In the genomic region with DNA sequence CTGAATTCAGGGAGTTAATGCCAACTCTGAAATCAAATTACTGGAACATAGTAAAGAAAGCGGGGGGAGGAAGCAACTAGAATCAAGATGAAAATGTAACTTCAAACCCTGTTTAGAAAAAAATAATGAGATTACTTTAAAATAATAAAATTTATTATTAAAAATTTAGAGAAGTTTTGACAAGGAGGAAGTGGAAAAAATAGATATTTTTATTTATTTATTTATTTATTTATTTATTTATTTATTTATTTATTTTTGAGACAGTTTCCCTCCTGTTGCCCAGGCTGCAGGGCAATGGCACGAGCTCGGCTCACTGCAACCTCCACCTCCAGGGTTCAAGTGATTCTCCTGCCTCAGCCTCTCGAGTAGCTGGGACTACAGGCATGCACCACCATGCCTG, we compare ENCODE assay signal across 7 cellular contexts.
DNase-seq lines count a peak whose midpoint lies in the region; ATAC-seq, FAIRE-seq and TF ChIP-seq lines count a peak whose summit lies in the region.
"Not testable (repeated sequence)": the region's sequence is repeated elsewhere in the genome, so short reads cannot be mapped to it uniquely, and the experiment has no call there.

No MANE protein-coding gene starts in this region.

- in situ Hi-C loops in GM12878 (cut with MboI) = not testable (repeated sequence)

- not testable (repeated sequence) for DNase-seq in OCI-LY7 (ENCODE audit: low spot score); activated CD4-positive, alpha-beta T cell treated with anti-CD3 and anti-CD28 coated beads, Interleukin-2, amount 10 ng/mL, durations not matched to agents 24 days and 14 days; GM12878 (ENCODE audit: low read depth, low spot score); lower lobe of right lung

- WGBS in GM12878 (ENCODE audit: insufficient coverage, insufficient replicate concordance, low lambda C conversion rate, missing lambda C conversion rate) = 71% methylated on average over 4 of the region's 4 CpGs

- H3K27me3 Mint-ChIP-seq in activated CD4-positive, alpha-beta T cell treated with anti-CD3 and anti-CD28 coated beads, Interleukin-2, amount 10 ng/mL, durations not matched to agents 24 days and 14 days; activated T-helper 17 cell treated with anti-CD3 and anti-CD28 coated beads, Interleukin-2, amount 50 U/mL, for 72 hours; stimulated activated memory B cell treated with anti-CD40 and anti-IgM and Interleukin-4, amounts not matched to agents 10 μg/mL and 1 μg/mL and 100 μg/mL, for 72 hours: not testable (repeated sequence)

- H4K20me1 ChIP-seq in OCI-LY7 (ENCODE audit: insufficient read depth, low read length); GM12878 (ENCODE audit: control insufficient read depth, insufficient read depth): not testable (repeated sequence)

- peaks cover 10% of the 10 kb centered on the region for H3K9me3 Mint-ChIP-seq in activated CD4-positive, alpha-beta T cell treated with anti-CD3 and anti-CD28 coated beads, Interleukin-2, amount 10 ng/mL, durations not matched to agents 24 days and 14 days
- not testable (repeated sequence) for H3K9me3 Mint-ChIP-seq in activated T-helper 17 cell treated with anti-CD3 and anti-CD28 coated beads, Interleukin-2, amount 50 U/mL, for 72 hours; stimulated activated memory B cell treated with anti-CD40 and anti-IgM and Interleukin-4, amounts not matched to agents 10 μg/mL and 1 μg/mL and 100 μg/mL, for 72 hours

- not testable (repeated sequence) for H3K9me2 ChIP-seq in OCI-LY7 (ENCODE audit: insufficient read depth, low read length)

- SMC1A ChIA-PET in GM12878 (lab: Charles Lee; ENCODE audit: uncharacterized antibody, unreplicated experiment) = interaction anchor here (0.7 to 4.3 kb wide), 3 partner anchors 10 to 27 kb away, joined by 3 to 32 read pairs (median 4); no protein-coding TSS in a partner anchor

- H3K4me1 ChIP-seq in OCI-LY7 (ENCODE audit: insufficient read depth, low read length, poor library complexity, severe bottlenecking) (peaks cover 33% of the 10 kb centered on the region), GM12878 (ENCODE audit: control insufficient read depth, insufficient read depth, low read length) (peaks cover 17% of the 10 kb centered on the region), lower lobe of right lung (peaks cover 15% of the 10 kb centered on the region)

- not testable (repeated sequence) for TF ChIP-seq EP300 in GM12878 (IDR thresholded peaks at IDR 0.05; ENCODE audit: borderline replicate concordance in 1 of 2, control insufficient read depth in 1 of 2, low read depth in 2 of 2, low read length in 2 of 2)

- ATAC-seq in GM21723 (IDR thresholded peaks at IDR 0.05; ENCODE audit: unreplicated experiment) = peak; percentile 1
- not testable (repeated sequence) for ATAC-seq in activated T-helper 17 cell treated with anti-CD3 and anti-CD28 coated beads, Interleukin-2, amount 50 U/mL, for 72 hours (replicated peaks); lower lobe of right lung; stimulated activated memory B cell treated with anti-CD40 and anti-IgM and Interleukin-4, amounts not matched to agents 10 μg/mL and 1 μg/mL and 100 μg/mL, for 72 hours
- peak; percentile 34; the same call in 2 of the 3 replicates for ATAC-seq in GM12878

- peak overlapping the region; percentile 98; the same call in 1 of the 2 replicates for H2AFZ ChIP-seq in OCI-LY7 (ENCODE audit: low read length)
- H2AFZ ChIP-seq in GM12878 (ENCODE audit: control insufficient read depth, low read depth, low read length) = not testable (repeated sequence)

- H3K27ac Mint-ChIP-seq in activated CD4-positive, alpha-beta T cell treated with anti-CD3 and anti-CD28 coated beads, Interleukin-2, amount 10 ng/mL, durations not matched to agents 24 days and 14 days = peak overlapping the region; percentile 88
- H3K27ac Mint-ChIP-seq in activated T-helper 17 cell treated with anti-CD3 and anti-CD28 coated beads, Interleukin-2, amount 50 U/mL, for 72 hours = peak overlapping the region; percentile 69
- H3K27ac Mint-ChIP-seq in stimulated activated memory B cell treated with anti-CD40 and anti-IgM and Interleukin-4, amounts not matched to agents 10 μg/mL and 1 μg/mL and 100 μg/mL, for 72 hours = peak overlapping the region; percentile 82

- H3K4me2 ChIP-seq in OCI-LY7 (ENCODE audit: low read length) = peak overlapping the region; percentile 52; the same call in 1 of the 2 replicates
- not testable (repeated sequence) for H3K4me2 ChIP-seq in GM12878 (ENCODE audit: control insufficient read depth, insufficient read depth)

- not testable (repeated sequence) for TF ChIP-seq RAD21 in GM12878 (IDR thresholded peaks at IDR 0.05; ENCODE audit: insufficient read depth, low read depth, low read length)

- not testable (repeated sequence) for H3K36me3 ChIP-seq in OCI-LY7 (ENCODE audit: insufficient read depth, low read length); GM12878 (ENCODE audit: control insufficient read depth in 2 of 2, insufficient read depth in 2 of 2, low read length in 1 of 2); lower lobe of right lung

- TF ChIP-seq CTCF in OCI-LY7 (conservative IDR thresholded peaks at IDR 0.05; ENCODE audit: low read length); GM12878 (IDR thresholded peaks at IDR 0.05 in 2 of 3, conservative IDR thresholded peaks at IDR 0.05 in 1 of 3; ENCODE audit: control insufficient read depth in 2 of 3, extremely low read depth in 1 of 3, insufficient read depth in 1 of 3, low read depth in 3 of 3, low read length in 3 of 3); lower lobe of right lung (IDR thresholded peaks at IDR 0.05): not testable (repeated sequence)

- not testable (repeated sequence) for H3K27ac ChIP-seq in OCI-LY7 (ENCODE audit: low read depth, low read length, poor library complexity, severe bottlenecking)
- H3K27ac ChIP-seq in GM12878 (ENCODE audit: control insufficient read depth, insufficient read depth) (peak overlapping the region; percentile 47; the same call in 1 of the 2 replicates), lower lobe of right lung (peak overlapping the region; percentile 5)

- not testable (repeated sequence) for H3K27me3 ChIP-seq in GM12878 (replicated peaks in 1 of 2; ENCODE audit: control insufficient read depth in 2 of 2, insufficient read depth in 2 of 2, low read length in 1 of 2); lower lobe of right lung (ENCODE audit: low read depth)

- CTCF ChIA-PET in OCI-LY7 (lab: Charles Lee; ENCODE audit: unreplicated experiment) = not testable (repeated sequence)
- CTCF ChIA-PET in GM12878 (lab: Yijun Ruan, JAX) = interaction anchor here (1.0 kb wide), 1 partner anchor 17 kb away, joined by 4 read pairs; no protein-coding TSS in a partner anchor

- intact Hi-C loops in OCI-LY7 (cut with micrococcal nuclease; ENCODE audit: unreplicated experiment); GM12878 (cut with micrococcal nuclease; ENCODE audit: unreplicated experiment); lower lobe of right lung (cut with DNase I): not testable (repeated sequence)
- intact Hi-C loops in activated CD4-positive, alpha-beta T cell treated with anti-CD3 and anti-CD28 coated beads, Interleukin-2, amount 10 ng/mL, durations not matched to agents 24 days and 14 days (cut with micrococcal nuclease) = loop anchor here (5.0 kb wide), 1 partner anchor 117 kb away; no protein-coding TSS in a partner anchor

- RAD21 ChIA-PET in GM12878 (lab: Charles Lee; ENCODE audit: unreplicated experiment) = interaction anchor here (1.0 to 1.2 kb wide), 2 partner anchors 12 to 56 kb away, joined by 4 read pairs; no protein-coding TSS in a partner anchor

- not testable (repeated sequence) for H3K79me2 ChIP-seq in OCI-LY7 (ENCODE audit: insufficient read depth, low read depth, low read length); GM12878 (ENCODE audit: control insufficient read depth, insufficient read depth, low read length)

- H3K9ac ChIP-seq in GM12878 (ENCODE audit: control insufficient read depth, insufficient read depth, low read length) = not testable (repeated sequence)

- POLR2A ChIA-PET in OCI-LY7 (lab: Charles Lee) (interaction anchor here (0.9 to 1.8 kb wide), 5 partner anchors 8 to 56 kb away, joined by 3 to 7 read pairs (median 3); no protein-coding TSS in a partner anchor), GM12878 (lab: Charles Lee) (interaction anchor here (1.4 kb wide), 2 partner anchors 10 to 12 kb away, joined by 3 to 4 read pairs; no protein-coding TSS in a partner anchor)

- TF ChIP-seq POLR2A in GM12878 (IDR thresholded peaks at IDR 0.05; ENCODE audit: low read depth, low read length) = not testable (repeated sequence)

- not testable (repeated sequence) for H3K9me3 ChIP-seq in OCI-LY7 (ENCODE audit: low read length); GM12878 (replicated peaks; ENCODE audit: control insufficient read depth, insufficient read depth, low read length); lower lobe of right lung

- FAIRE-seq in GM12878 (lab: Jason Lieb, UNC) = not testable (repeated sequence)

- H3K4me1 Mint-ChIP-seq in activated CD4-positive, alpha-beta T cell treated with anti-CD3 and anti-CD28 coated beads, Interleukin-2, amount 10 ng/mL, durations not matched to agents 24 days and 14 days = peaks cover 35% of the 10 kb centered on the region
- H3K4me1 Mint-ChIP-seq in activated T-helper 17 cell treated with anti-CD3 and anti-CD28 coated beads, Interleukin-2, amount 50 U/mL, for 72 hours = peaks cover 14% of the 10 kb centered on the region
- H3K4me1 Mint-ChIP-seq in stimulated activated memory B cell treated with anti-CD40 and anti-IgM and Interleukin-4, amounts not matched to agents 10 μg/mL and 1 μg/mL and 100 μg/mL, for 72 hours = peaks cover 37% of the 10 kb centered on the region

- not testable (repeated sequence) for H3K36me3 Mint-ChIP-seq in activated CD4-positive, alpha-beta T cell treated with anti-CD3 and anti-CD28 coated beads, Interleukin-2, amount 10 ng/mL, durations not matched to agents 24 days and 14 days (ENCODE audit: low read depth); activated T-helper 17 cell treated with anti-CD3 and anti-CD28 coated beads, Interleukin-2, amount 50 U/mL, for 72 hours (ENCODE audit: low read depth); stimulated activated memory B cell treated with anti-CD40 and anti-IgM and Interleukin-4, amounts not matched to agents 10 μg/mL and 1 μg/mL and 100 μg/mL, for 72 hours

- not testable (repeated sequence) for H3K4me3 ChIP-seq in OCI-LY7 (ENCODE audit: low read depth, low read length, poor library complexity, severe bottlenecking); GM12878; lower lobe of right lung

- not testable (repeated sequence) for BruUV-seq in OCI-LY7 (replicated peaks; lab: Mats Ljungman, UMichigan); GM12878 (replicated peaks; lab: Mats Ljungman, UMichigan)

- H3K4me3 Mint-ChIP-seq in activated CD4-positive, alpha-beta T cell treated with anti-CD3 and anti-CD28 coated beads, Interleukin-2, amount 10 ng/mL, durations not matched to agents 24 days and 14 days = peak overlapping the region; percentile 51
- H3K4me3 Mint-ChIP-seq in activated T-helper 17 cell treated with anti-CD3 and anti-CD28 coated beads, Interleukin-2, amount 50 U/mL, for 72 hours = peak overlapping the region; percentile 68
- H3K4me3 Mint-ChIP-seq in stimulated activated memory B cell treated with anti-CD40 and anti-IgM and Interleukin-4, amounts not matched to agents 10 μg/mL and 1 μg/mL and 100 μg/mL, for 72 hours = not testable (repeated sequence)
